8 cellular contexts compared by ENCODE assay signal in genomic region chr1:178031856-178032320, GRCh38.
DNase-seq lines count a peak whose midpoint lies in the region; ATAC-seq, FAIRE-seq and TF ChIP-seq lines count a peak whose summit lies in the region.

No MANE protein-coding gene starts in this region.

- H3K9me3 Mint-ChIP-seq in T-cell, result peaks cover 2 to 8% (median 6%) of the 10 kb centered on the region in 3 donors

- no peaks in the 10 kb centered on the region for H3K4me1 ChIP-seq in neutrophil (ENCODE audit: control insufficient read depth in 1 of 2, insufficient read depth in 1 of 2, low read depth in 1 of 2, low read length in 1 of 2)

- H3K27ac Mint-ChIP-seq in T-cell, result no peak overlapping the region

- no peaks in the 10 kb centered on the region for H3K36me3 Mint-ChIP-seq in T-cell

- no peaks in the 10 kb centered on the region for H3K9me3 ChIP-seq in neutrophil

- DNase-seq in CD1c-positive myeloid dendritic cell (ENCODE audit: extremely low spot score), result peak; percentile 69
- DNase-seq in NCI-H1694 (lab: John Stamatoyannopoulos, UW), result peak; percentile 96
- DNase-seq in foreskin fibroblast, result peak; percentile 88 to 97
- DNase-seq in T-cell, result no peak

- no peaks in the 10 kb centered on the region for H3K27me3 ChIP-seq in neutrophil

- no peak overlapping the region for H3K27ac ChIP-seq in neutrophil

- FAIRE-seq in TTC549 (lab: Jason Lieb, UNC), result peak; percentile 72

- TF ChIP-seq CTCF in foreskin fibroblast (IDR thresholded peaks at IDR 0.05; ENCODE audit: low read depth, low read length), result peak; percentile 85
- peak; percentile 18 for TF ChIP-seq CTCF in neutrophil (IDR thresholded peaks at IDR 0.05)

- H3K27me3 Mint-ChIP-seq in T-cell, result peaks cover under 1 to 4% of the 10 kb centered on the region in 2 donors

- no peaks in the 10 kb centered on the region for H3K36me3 ChIP-seq in neutrophil

- no peak overlapping the region for H3K4me3 Mint-ChIP-seq in T-cell

- ATAC-seq in GM18858 (IDR thresholded peaks at IDR 0.05; ENCODE audit: unreplicated experiment) (peak; percentile 85), HG02973 (IDR thresholded peaks at IDR 0.05; ENCODE audit: unreplicated experiment) (peak; percentile 82), T-cell (replicated peaks in 1 of 4) (no peak)

- no peaks in the 10 kb centered on the region for H3K4me1 Mint-ChIP-seq in T-cell

- H3K4me3 ChIP-seq in foreskin fibroblast (ENCODE audit: low read depth in 1 of 2, low read length in 2 of 2) (no peak overlapping the region), neutrophil (ENCODE audit: low read depth in 1 of 2, low read length in 1 of 2) (no peak overlapping the region)

- CTCF ChIA-PET in T-cell (lab: Charles Lee), result interaction anchor here in 1 of 2 donors (0.8 kb wide), 1 partner anchor 11 kb away, joined by 3 read pairs; no protein-coding TSS in a partner anchor

- POLR2A ChIA-PET in T-cell (lab: Charles Lee), result no interaction called here

Comparison
In these comparisons a context has a peak if more than half of its experiments do, and no peak if none do; other contexts are left out.
1. DNase-seq: peak in CD1c-positive myeloid dendritic cell (single experiment), NCI-H1694 (single experiment) and foreskin fibroblast (2 of 2); none in T-cell (0 of 34).
2. ATAC-seq: peak in GM18858 (single experiment) and HG02973 (single experiment); none in T-cell (0 of 4).